ENCODE assay signal across 1 cellular context in genomic region chr13:49996951-49997895, GRCh38.
TF ChIP-seq lines count a peak whose summit lies in the region.

TSS of gene TRIM13 (plus strand) at chr13:49997042. CDS start at chr13:50011941, 14,899 bp downstream.

TF ChIP-seq in GM12878, 131 proteins besides CTCF, POLR2A, EP300 and RAD21 (continued from another document and continues in another):
- no peak for TF ChIP-seq BCLAF1 (IDR thresholded peaks at IDR 0.05)
- TF ChIP-seq E4F1 (IDR thresholded peaks at IDR 0.05; ENCODE audit: borderline replicate concordance, partially characterized antibody) = no peak
- TF ChIP-seq IRF5 (IDR thresholded peaks at IDR 0.05; ENCODE audit: borderline replicate concordance) = no peak
- peak; percentile 83 for TF ChIP-seq YY1 (IDR thresholded peaks at IDR 0.05; ENCODE audit: low read depth, low read length)
- TF ChIP-seq MAX (IDR thresholded peaks at IDR 0.05; ENCODE audit: low read depth, low read length) = no peak; the same call in 1 of the 2 replicates
- no peak for TF ChIP-seq MYC (IDR thresholded peaks at IDR 0.05; ENCODE audit: insufficient read depth, insufficient read length, insufficient replicate concordance, low read length, severe bottlenecking)
- TF ChIP-seq ZZZ3 (IDR thresholded peaks at IDR 0.05; ENCODE audit: control insufficient read depth, insufficient read length, low read depth) = no peak
- peak; percentile 72; the same call in 1 of the 2 replicates for TF ChIP-seq RB1 (IDR thresholded peaks at IDR 0.05; ENCODE audit: borderline replicate concordance)
- TF ChIP-seq ZBTB4 (CRISPR knock-in tag; IDR thresholded peaks at IDR 0.05) = no peak
- peak in 1 of 2 experiments; percentile 4; a peak in 2 of 4 replicates for TF ChIP-seq BHLHE40 (IDR thresholded peaks at IDR 0.05; ENCODE audit: borderline replicate concordance in 1 of 2, low read depth in 2 of 2, low read length in 1 of 2)
- TF ChIP-seq CHD2 (IDR thresholded peaks at IDR 0.05; ENCODE audit: borderline replicate concordance, low read depth, low read length) = no peak; the same call in 1 of the 2 replicates
- no peak for TF ChIP-seq EZH2 (IDR thresholded peaks at IDR 0.05; ENCODE audit: borderline replicate concordance, control insufficient read depth, low read depth, low read length)
- no peak for TF ChIP-seq NFXL1 (IDR thresholded peaks at IDR 0.05; ENCODE audit: borderline replicate concordance)
- TF ChIP-seq RCOR1 (conservative IDR thresholded peaks at IDR 0.05; ENCODE audit: low read depth, low read length) = no peak
- TF ChIP-seq TCF12 (IDR thresholded peaks at IDR 0.05; ENCODE audit: low read depth, low read length) = 0 out of 2 replicates have a peak, but pooled peaks have one; percentile 2
- no peak for TF ChIP-seq USF1 (IDR thresholded peaks at IDR 0.05; ENCODE audit: borderline replicate concordance, extremely low read length, insufficient read depth, low read depth, low read length)
- no peak for TF ChIP-seq CEBPB (IDR thresholded peaks at IDR 0.05; ENCODE audit: borderline replicate concordance in 1 of 2, low read depth in 2 of 2, low read length in 2 of 2)
- no peak for TF ChIP-seq E2F4 (IDR thresholded peaks at IDR 0.05; ENCODE audit: low read depth, low read length)
- no peak for TF ChIP-seq BMI1 (IDR thresholded peaks at IDR 0.05; ENCODE audit: borderline replicate concordance)
- no peak for TF ChIP-seq SIX5 (IDR thresholded peaks at IDR 0.05; ENCODE audit: low read depth, low read length, severe bottlenecking)
- TF ChIP-seq MTA2 (IDR thresholded peaks at IDR 0.05; ENCODE audit: low read depth) = no peak
- TF ChIP-seq SIN3A (IDR thresholded peaks at IDR 0.05; ENCODE audit: low read depth, low read length) = no peak; the same call in 1 of the 2 replicates
- peak; percentile 81 for TF ChIP-seq NKRF (conservative IDR thresholded peaks at IDR 0.05)
- 0 out of 2 replicates have a peak, but pooled peaks have one; percentile 5 for TF ChIP-seq MEF2A (IDR thresholded peaks at IDR 0.05; ENCODE audit: insufficient read depth, low read depth, low read length)
- TF ChIP-seq NFYA (IDR thresholded peaks at IDR 0.05; ENCODE audit: borderline replicate concordance, low read depth, low read length) = no peak
- peak; percentile 14 for TF ChIP-seq CUX1 (IDR thresholded peaks at IDR 0.05; ENCODE audit: insufficient replicate concordance, low read depth, low read length)
- TF ChIP-seq EGR1 (IDR thresholded peaks at IDR 0.05; ENCODE audit: borderline replicate concordance in 1 of 2, low read depth in 2 of 2, low read length in 2 of 2) = 0 out of 3 replicates have a peak, but pooled peaks of 1 of the 2 experiments have one; percentile 48
